9 cellular contexts compared by ENCODE assay signal in the genomic region with DNA sequence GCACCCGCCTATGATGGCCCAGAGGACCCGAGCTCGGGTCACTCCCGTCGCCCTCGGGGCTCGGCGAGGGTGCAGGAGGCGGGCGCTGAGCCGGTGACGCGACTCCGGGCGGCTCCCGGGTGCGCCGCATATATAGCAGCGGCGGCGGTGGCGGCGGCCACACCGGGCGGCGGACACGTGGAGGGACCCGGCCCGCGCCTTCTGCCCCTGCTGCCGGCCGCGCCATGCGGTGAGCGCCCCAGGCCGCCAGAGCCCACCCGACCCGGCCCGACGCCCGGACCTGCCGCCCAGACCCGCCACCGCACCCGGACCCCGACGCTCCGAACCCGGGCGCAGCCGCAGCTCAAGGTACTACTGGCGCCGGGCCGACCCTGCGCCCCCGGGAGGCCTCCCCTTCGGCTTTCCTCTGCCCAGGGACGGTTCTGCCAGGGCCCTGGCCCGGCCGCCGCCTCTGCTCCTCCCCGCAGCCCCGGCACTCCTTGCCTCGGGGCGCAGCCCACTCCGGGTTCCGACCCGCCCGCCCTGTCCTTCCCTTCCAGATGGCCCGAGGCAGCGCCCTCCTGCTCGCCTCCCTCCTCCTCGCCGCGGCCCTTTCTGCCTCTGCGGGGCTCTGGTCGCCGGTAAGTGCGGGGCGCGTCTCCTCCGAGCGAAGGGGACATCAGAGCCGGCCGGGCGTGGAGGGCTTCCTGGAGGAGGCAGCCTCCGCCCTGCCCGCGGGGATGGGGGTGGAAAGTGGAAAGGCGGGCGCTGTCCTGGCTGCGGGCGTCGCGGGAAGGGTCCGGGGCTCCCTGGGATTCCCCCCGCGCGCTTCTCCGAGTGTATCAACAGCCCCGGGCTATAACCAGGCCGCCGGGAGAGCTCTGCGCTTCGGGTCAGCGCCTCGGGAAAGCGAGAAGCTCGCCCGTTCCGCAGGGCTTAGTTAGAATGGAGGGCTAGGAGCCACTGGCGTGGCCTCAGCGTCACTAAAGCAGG. TPM values are rescaled to one million over a fixed set of nuclear protein-coding genes. Genes with fewer than 3 reads are reported as not detected.
DNase-seq lines count a peak whose midpoint lies in the region; ATAC-seq, FAIRE-seq and TF ChIP-seq lines count a peak whose summit lies in the region.
"Had no signal": no experiment of that assay in that cellular context is flagged by ENCODE, and none has a peak within 500 bp of the region (broad histone marks: within the 10 kb centered on the region; RNA-seq: fewer than 3 reads in every experiment).

Gene GAL (plus strand): TSS at position 160 of the 972 bp plus-strand sequence. CDS start 380 bp downstream, at position 540.

- H4K8ac ChIP-seq in mesenchymal stem cell (ENCODE audit: low read length), result no peak within 1 kb of the TSS

- H3K9me3 ChIP-seq in mesenchymal stem cell (ENCODE audit: control insufficient read depth, low read length), result no peaks in the 10 kb centered on the region
- H3K9me3 ChIP-seq: SJCRH30 had no signal

- peak within 1 kb of the TSS in 1 of 2 experiments; percentile 54 for H3K23ac ChIP-seq in mesenchymal stem cell (ENCODE audit: low read length in 2 of 2)

- H3K36me3 Mint-ChIP-seq in stimulated activated memory B cell treated with anti-CD40 and anti-IgM and Interleukin-4, amounts not matched to agents 10 μg/mL and 1 μg/mL and 100 μg/mL, for 72 hours, result no peaks in the 10 kb centered on the region

- no peak within 1 kb of the TSS for H3K14ac ChIP-seq in mesenchymal stem cell (ENCODE audit: low read length in 2 of 2)

- no peak for FAIRE-seq in bronchial epithelial cell (lab: Jason Lieb, UNC)

- H3K4ac ChIP-seq in mesenchymal stem cell (ENCODE audit: low read depth in 1 of 2, low read length in 2 of 2), result no peak within 1 kb of the TSS

- WGBS in mesenchymal stem cell, result 1% methylated on average over 89 of the region's 113 CpGs

- DNase-seq in AG09309 (ENCODE audit: low read depth) (no peak), HL-60 (ENCODE audit: low read depth in 1 of 2, low spot score in 1 of 2) (peak in 1 of 2 experiments; percentile 20), bronchial epithelial cell (ENCODE audit: low read depth) (no peak), mesenchymal stem cell (peak; percentile 6), OCI-M2 (lab: John Stamatoyannopoulos, UW; ENCODE audit: unreplicated experiment) (no peak)
- DNase-seq: SJCRH30 had no signal

- no peaks in the 10 kb centered on the region for H3K4me1 Mint-ChIP-seq in stimulated activated memory B cell treated with anti-CD40 and anti-IgM and Interleukin-4, amounts not matched to agents 10 μg/mL and 1 μg/mL and 100 μg/mL, for 72 hours

- no peak for TF ChIP-seq CTCF in AG09309 (IDR thresholded peaks at IDR 0.05; ENCODE audit: control insufficient read depth, insufficient read depth, low read depth, low read length, missing control alignments)
- no peak for TF ChIP-seq CTCF in HL-60 (IDR thresholded peaks at IDR 0.05; ENCODE audit: insufficient read depth, low read length)
- no peak for TF ChIP-seq CTCF in bronchial epithelial cell (IDR thresholded peaks at IDR 0.05; ENCODE audit: insufficient read depth, low read length, severe bottlenecking)

- H3K27me3 ChIP-seq in HL-60 (ENCODE audit: insufficient read depth, poor library complexity, severe bottlenecking), result peaks cover 6% of the 10 kb centered on the region
- peaks cover 23% of the 10 kb centered on the region for H3K27me3 ChIP-seq in bronchial epithelial cell (ENCODE audit: control insufficient read depth, insufficient read depth, low read length)
- peaks cover 75 to 85% of the 10 kb centered on the region in 2 experiments for H3K27me3 ChIP-seq in mesenchymal stem cell (ENCODE audit: control insufficient read depth in 1 of 2, insufficient read depth in 1 of 2, low read length in 2 of 2)
- H3K27me3 ChIP-seq: SJCRH30 had no signal

- H3K9me3 Mint-ChIP-seq in stimulated activated memory B cell treated with anti-CD40 and anti-IgM and Interleukin-4, amounts not matched to agents 10 μg/mL and 1 μg/mL and 100 μg/mL, for 72 hours, result no peaks in the 10 kb centered on the region

- ATAC-seq in stimulated activated memory B cell treated with anti-CD40 and anti-IgM and Interleukin-4, amounts not matched to agents 10 μg/mL and 1 μg/mL and 100 μg/mL, for 72 hours, result no peak
- ATAC-seq in GM18520 (IDR thresholded peaks at IDR 0.05; ENCODE audit: unreplicated experiment) (no peak), HG02763 (IDR thresholded peaks at IDR 0.05; ENCODE audit: unreplicated experiment) (no peak)

- H3K27ac Mint-ChIP-seq in stimulated activated memory B cell treated with anti-CD40 and anti-IgM and Interleukin-4, amounts not matched to agents 10 μg/mL and 1 μg/mL and 100 μg/mL, for 72 hours, result no peak within 1 kb of the TSS

- H2BK12ac ChIP-seq in mesenchymal stem cell (ENCODE audit: low read length in 2 of 2), result no peak within 1 kb of the TSS

- no peak within 1 kb of the TSS for H4K91ac ChIP-seq in mesenchymal stem cell (ENCODE audit: low read length)

- no peak within 1 kb of the TSS for H3K18ac ChIP-seq in mesenchymal stem cell (ENCODE audit: low read depth in 1 of 2, low read length in 2 of 2)

- peaks cover 14% of the 10 kb centered on the region for H3K4me1 ChIP-seq in mesenchymal stem cell (ENCODE audit: control insufficient read depth, insufficient read depth, low read depth, low read length)
- H3K4me1 ChIP-seq: SJCRH30 had no signal

- H3K9ac ChIP-seq in mesenchymal stem cell (ENCODE audit: low read length), result no peak within 1 kb of the TSS

- H3K4me3 Mint-ChIP-seq in stimulated activated memory B cell treated with anti-CD40 and anti-IgM and Interleukin-4, amounts not matched to agents 10 μg/mL and 1 μg/mL and 100 μg/mL, for 72 hours, result no peak within 1 kb of the TSS

- peak within 1 kb of the TSS; percentile 46; the same call in 1 of the 2 replicates for H3K27ac ChIP-seq in HL-60 (replicated peaks)
- H3K27ac ChIP-seq in mesenchymal stem cell (ENCODE audit: low read length, poor library complexity, severe bottlenecking), result no peak within 1 kb of the TSS
- H3K27ac ChIP-seq: SJCRH30 had no signal

- H2BK15ac ChIP-seq in mesenchymal stem cell (ENCODE audit: low read depth, poor library complexity, severe bottlenecking), result no peak within 1 kb of the TSS

- H3K4me3 ChIP-seq in AG09309 (ENCODE audit: control insufficient read depth, low read depth, low read length) (peak within 1 kb of the TSS; percentile 17), HL-60 (replicated peaks; ENCODE audit: insufficient read depth, low read length) (peak within 1 kb of the TSS; percentile 55), bronchial epithelial cell (ENCODE audit: low read depth, low read length) (peak within 1 kb of the TSS; percentile 42), mesenchymal stem cell (ENCODE audit: insufficient read depth in 1 of 2, low read depth in 1 of 2, low read length in 2 of 2) (peak within 1 kb of the TSS; percentile 22 to 49)
- H3K4me3 ChIP-seq: SJCRH30 had no signal

- no peak within 1 kb of the TSS for H2AFZ ChIP-seq in mesenchymal stem cell (ENCODE audit: low read depth, low read length)

- H2BK120ac ChIP-seq in mesenchymal stem cell (ENCODE audit: low read depth, low read length), result no peak within 1 kb of the TSS

- H3K36me3 ChIP-seq in bronchial epithelial cell (ENCODE audit: control insufficient read depth, insufficient read depth, low read length), result no peaks in the 10 kb centered on the region
- no peaks in the 10 kb centered on the region for H3K36me3 ChIP-seq in mesenchymal stem cell (ENCODE audit: control insufficient read depth in 1 of 2, insufficient read depth in 2 of 2, low read depth in 1 of 2, low read length in 2 of 2)
- H3K36me3 ChIP-seq: SJCRH30 had no signal

- peak within 1 kb of the TSS; percentile 78 for H3K4me2 ChIP-seq in mesenchymal stem cell (ENCODE audit: low read length, poor library complexity, severe bottlenecking)

- H2BK5ac ChIP-seq in mesenchymal stem cell (ENCODE audit: low read depth, low read length, poor library complexity, severe bottlenecking), result no peak within 1 kb of the TSS

- H3K27me3 Mint-ChIP-seq in stimulated activated memory B cell treated with anti-CD40 and anti-IgM and Interleukin-4, amounts not matched to agents 10 μg/mL and 1 μg/mL and 100 μg/mL, for 72 hours, result peaks cover 66% of the 10 kb centered on the region

- no peaks in the 10 kb centered on the region for H3K79me1 ChIP-seq in mesenchymal stem cell (replicated peaks; ENCODE audit: low read length, poor library complexity, severe bottlenecking)

- no peak within 1 kb of the TSS for H2AK5ac ChIP-seq in mesenchymal stem cell (ENCODE audit: low read length, severe bottlenecking)

RNA-seq across cellular contexts. Expression of gene GAL, which starts in this region (rescaled TPM):
- total RNA-seq in bronchial epithelial cell, result 0.53 and 0.77 TPM in 2 replicates
- 0.32 TPM for polyA plus RNA-seq in mesenchymal stem cell (2013, experiment 1 of 2)
- polyA plus RNA-seq in mesenchymal stem cell (2013, experiment 2 of 2), result 0.08 TPM
- total RNA-seq: SJCRH30 had no signal
